In the genomic region with DNA sequence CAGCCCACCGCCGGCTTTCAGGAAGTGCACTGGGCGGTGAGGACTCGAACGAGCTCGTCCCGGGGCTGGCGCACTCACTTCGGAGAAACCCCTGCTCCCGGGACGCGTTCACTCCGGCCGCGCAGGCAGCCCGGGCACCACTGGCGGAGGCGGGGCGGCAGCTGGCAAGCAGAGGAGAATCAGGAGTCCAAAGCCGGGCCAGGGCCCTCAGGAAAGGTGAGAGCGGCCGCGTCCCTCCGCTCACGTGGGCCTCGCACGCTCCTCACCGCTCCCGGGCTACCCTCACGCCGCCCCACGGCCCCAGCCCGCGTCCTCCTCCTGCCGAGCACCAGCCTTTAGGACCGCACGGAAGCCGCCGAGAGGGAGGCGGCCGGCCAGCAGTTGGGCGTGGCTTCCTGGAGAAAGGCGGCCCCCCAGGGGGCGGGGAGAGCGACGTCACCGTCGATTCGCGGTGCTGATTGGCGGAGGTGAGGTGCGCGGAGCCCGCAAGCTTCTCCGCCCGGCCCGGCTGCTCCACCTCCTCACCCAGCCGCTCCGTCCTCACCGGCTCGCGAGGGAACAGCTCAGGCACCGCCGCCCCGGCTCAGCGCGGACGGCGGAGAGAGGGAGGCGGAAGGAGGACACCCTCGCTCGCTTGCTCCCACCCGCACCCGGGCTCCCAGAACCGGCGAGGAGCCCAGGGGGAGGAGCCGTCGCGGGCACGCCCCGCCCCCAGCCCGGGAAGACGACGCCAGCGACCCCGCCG, we compare ENCODE assay signal across 1 cellular context.
TF ChIP-seq lines count a peak whose summit lies in the region.

A gene (plus strand): TSS at position 516 of the 745 bp plus-strand sequence. CDS start 400 bp downstream, outside the sequence.

TF ChIP-seq in HepG2, 621 proteins besides CTCF, POLR2A, EP300 and RAD21 (continued from another document and continues in another):
- TF ChIP-seq, protein P1, sequence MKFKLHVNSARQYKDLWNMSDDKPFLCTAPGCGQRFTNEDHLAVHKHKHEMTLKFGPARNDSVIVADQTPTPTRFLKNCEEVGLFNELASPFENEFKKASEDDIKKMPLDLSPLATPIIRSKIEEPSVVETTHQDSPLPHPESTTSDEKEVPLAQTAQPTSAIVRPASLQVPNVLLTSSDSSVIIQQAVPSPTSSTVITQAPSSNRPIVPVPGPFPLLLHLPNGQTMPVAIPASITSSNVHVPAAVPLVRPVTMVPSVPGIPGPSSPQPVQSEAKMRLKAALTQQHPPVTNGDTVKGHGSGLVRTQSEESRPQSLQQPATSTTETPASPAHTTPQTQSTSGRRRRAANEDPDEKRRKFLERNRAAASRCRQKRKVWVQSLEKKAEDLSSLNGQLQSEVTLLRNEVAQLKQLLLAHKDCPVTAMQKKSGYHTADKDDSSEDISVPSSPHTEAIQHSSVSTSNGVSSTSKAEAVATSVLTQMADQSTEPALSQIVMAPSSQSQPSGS (CRISPR knock-in tag; IDR thresholded peaks at IDR 0.05) = peak; percentile 65; the same call in 1 of the 2 replicates
- TF ChIP-seq RXRB (CRISPR knock-in tag; IDR thresholded peaks at IDR 0.05; ENCODE audit: borderline replicate concordance) (peak; percentile 71; the same call in 1 of the 2 replicates), RFX3 (CRISPR knock-in tag; IDR thresholded peaks at IDR 0.05) (peak; percentile 13; the same call in 1 of the 2 replicates), DR1 (CRISPR knock-in tag; IDR thresholded peaks at IDR 0.05) (peak; percentile 94), ZNF101 (CRISPR knock-in tag; IDR thresholded peaks at IDR 0.05; ENCODE audit: borderline replicate concordance, low read depth) (0 out of 2 replicates have a peak, but pooled peaks have one; percentile 77), ZNF598 (CRISPR knock-in tag; IDR thresholded peaks at IDR 0.05; ENCODE audit: borderline replicate concordance) (peak; percentile 94), JDP2 (CRISPR knock-in tag; IDR thresholded peaks at IDR 0.05; ENCODE audit: borderline replicate concordance) (no peak), SYNCRIP (IDR thresholded peaks at IDR 0.05; ENCODE audit: insufficient read depth, low read depth, low read length) (no peak), RBFOX2 (IDR thresholded peaks at IDR 0.05; ENCODE audit: low read depth, low read length) (peak; percentile 97), EHMT2 (IDR thresholded peaks at IDR 0.05; ENCODE audit: borderline replicate concordance, low read depth, low read length) (no peak), FOXA1 (IDR thresholded peaks at IDR 0.05) (no peak), FOXA1 (CRISPR knock-in tag; IDR thresholded peaks at IDR 0.05) (peak; percentile 10; the same call in 1 of the 2 replicates), ZNF83 (CRISPR knock-in tag; IDR thresholded peaks at IDR 0.05; ENCODE audit: borderline replicate concordance) (0 out of 2 replicates have a peak, but pooled peaks have one; percentile 77), FOXP1 (IDR thresholded peaks at IDR 0.05) (no peak), FOXP1 (CRISPR knock-in tag; IDR thresholded peaks at IDR 0.05) (no peak), ZNF546 (CRISPR knock-in tag; conservative IDR thresholded peaks at IDR 0.05) (peak; percentile 67; the same call in 1 of the 2 replicates), KMT2A (CRISPR knock-in tag; IDR thresholded peaks at IDR 0.05) (peak; percentile 98), RELA (CRISPR knock-in tag; IDR thresholded peaks at IDR 0.05) (0 out of 2 replicates have a peak, but pooled peaks have one; percentile 30), ZNF552 (CRISPR knock-in tag; IDR thresholded peaks at IDR 0.05; ENCODE audit: borderline replicate concordance) (peak; percentile 78; the same call in 1 of the 2 replicates), KDM5A (IDR thresholded peaks at IDR 0.05; ENCODE audit: borderline replicate concordance, low read length) (no peak), SPEN (CRISPR knock-in tag; IDR thresholded peaks at IDR 0.05; ENCODE audit: low read depth) (peak; percentile 76; the same call in 1 of the 2 replicates), ZNF329 (CRISPR knock-in tag; IDR thresholded peaks at IDR 0.05; ENCODE audit: low read depth) (peak; percentile 92), PAF1 (CRISPR knock-in tag; IDR thresholded peaks at IDR 0.05) (no peak), ZNF496 (CRISPR knock-in tag; IDR thresholded peaks at IDR 0.05; ENCODE audit: insufficient replicate concordance) (no peak), ZNF878 (CRISPR knock-in tag; IDR thresholded peaks at IDR 0.05) (peak; percentile 55; the same call in 1 of the 2 replicates), HIVEP1 (CRISPR knock-in tag; IDR thresholded peaks at IDR 0.05) (peak; percentile 93), ZSCAN12 (CRISPR knock-in tag; IDR thresholded peaks at IDR 0.05) (no peak), ZFP36L2 (CRISPR knock-in tag; IDR thresholded peaks at IDR 0.05) (0 out of 2 replicates have a peak, but pooled peaks have one; percentile 24), SP1 (IDR thresholded peaks at IDR 0.05) (peak; percentile 65; the same call in 1 of the 2 replicates), SP1 (CRISPR knock-in tag; IDR thresholded peaks at IDR 0.05) (peak; percentile 97), REXO4 (CRISPR knock-in tag; IDR thresholded peaks at IDR 0.05; ENCODE audit: borderline replicate concordance) (peak; percentile 71; the same call in 1 of the 2 replicates), NFIB (CRISPR knock-in tag; IDR thresholded peaks at IDR 0.05; ENCODE audit: borderline replicate concordance) (no peak), ZNF30 (CRISPR knock-in tag; IDR thresholded peaks at IDR 0.05) (no peak), HCFC1 (IDR thresholded peaks at IDR 0.05; ENCODE audit: low read depth, low read length) (peak; percentile 24; the same call in 1 of the 2 replicates), KLF6 (CRISPR knock-in tag; IDR thresholded peaks at IDR 0.05) (peak; percentile 94), ONECUT2 (CRISPR knock-in tag; IDR thresholded peaks at IDR 0.05) (no peak; the same call in 1 of the 2 replicates), ATRX (CRISPR knock-in tag; IDR thresholded peaks at IDR 0.05; ENCODE audit: borderline replicate concordance) (no peak), ZNF207 (IDR thresholded peaks at IDR 0.05; ENCODE audit: borderline replicate concordance) (no peak), MYNN (CRISPR knock-in tag; IDR thresholded peaks at IDR 0.05; ENCODE audit: low read depth) (0 out of 2 replicates have a peak, but pooled peaks have one; percentile 77)
- TF ChIP-seq, protein P2, sequence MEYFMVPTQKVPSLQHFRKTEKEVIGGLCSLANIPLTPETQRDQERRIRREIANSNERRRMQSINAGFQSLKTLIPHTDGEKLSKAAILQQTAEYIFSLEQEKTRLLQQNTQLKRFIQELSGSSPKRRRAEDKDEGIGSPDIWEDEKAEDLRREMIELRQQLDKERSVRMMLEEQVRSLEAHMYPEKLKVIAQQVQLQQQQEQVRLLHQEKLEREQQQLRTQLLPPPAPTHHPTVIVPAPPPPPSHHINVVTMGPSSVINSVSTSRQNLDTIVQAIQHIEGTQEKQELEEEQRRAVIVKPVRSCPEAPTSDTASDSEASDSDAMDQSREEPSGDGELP (IDR thresholded peaks at IDR 0.05; ENCODE audit: borderline replicate concordance, low read depth) = peak; percentile 56; the same call in 1 of the 2 replicates
- TF ChIP-seq, protein P3, sequence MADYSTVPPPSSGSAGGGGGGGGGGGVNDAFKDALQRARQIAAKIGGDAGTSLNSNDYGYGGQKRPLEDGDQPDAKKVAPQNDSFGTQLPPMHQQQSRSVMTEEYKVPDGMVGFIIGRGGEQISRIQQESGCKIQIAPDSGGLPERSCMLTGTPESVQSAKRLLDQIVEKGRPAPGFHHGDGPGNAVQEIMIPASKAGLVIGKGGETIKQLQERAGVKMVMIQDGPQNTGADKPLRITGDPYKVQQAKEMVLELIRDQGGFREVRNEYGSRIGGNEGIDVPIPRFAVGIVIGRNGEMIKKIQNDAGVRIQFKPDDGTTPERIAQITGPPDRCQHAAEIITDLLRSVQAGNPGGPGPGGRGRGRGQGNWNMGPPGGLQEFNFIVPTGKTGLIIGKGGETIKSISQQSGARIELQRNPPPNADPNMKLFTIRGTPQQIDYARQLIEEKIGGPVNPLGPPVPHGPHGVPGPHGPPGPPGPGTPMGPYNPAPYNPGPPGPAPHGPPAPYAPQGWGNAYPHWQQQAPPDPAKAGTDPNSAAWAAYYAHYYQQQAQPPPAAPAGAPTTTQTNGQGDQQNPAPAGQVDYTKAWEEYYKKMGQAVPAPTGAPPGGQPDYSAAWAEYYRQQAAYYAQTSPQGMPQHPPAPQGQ (CRISPR knock-in tag; IDR thresholded peaks at IDR 0.05; ENCODE audit: borderline replicate concordance) = no peak
- TF ChIP-seq, protein P4, sequence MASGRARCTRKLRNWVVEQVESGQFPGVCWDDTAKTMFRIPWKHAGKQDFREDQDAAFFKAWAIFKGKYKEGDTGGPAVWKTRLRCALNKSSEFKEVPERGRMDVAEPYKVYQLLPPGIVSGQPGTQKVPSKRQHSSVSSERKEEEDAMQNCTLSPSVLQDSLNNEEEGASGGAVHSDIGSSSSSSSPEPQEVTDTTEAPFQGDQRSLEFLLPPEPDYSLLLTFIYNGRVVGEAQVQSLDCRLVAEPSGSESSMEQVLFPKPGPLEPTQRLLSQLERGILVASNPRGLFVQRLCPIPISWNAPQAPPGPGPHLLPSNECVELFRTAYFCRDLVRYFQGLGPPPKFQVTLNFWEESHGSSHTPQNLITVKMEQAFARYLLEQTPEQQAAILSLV (CRISPR knock-in tag; IDR thresholded peaks at IDR 0.05; ENCODE audit: borderline replicate concordance) = peak; percentile 96
- TF ChIP-seq, protein P5, sequence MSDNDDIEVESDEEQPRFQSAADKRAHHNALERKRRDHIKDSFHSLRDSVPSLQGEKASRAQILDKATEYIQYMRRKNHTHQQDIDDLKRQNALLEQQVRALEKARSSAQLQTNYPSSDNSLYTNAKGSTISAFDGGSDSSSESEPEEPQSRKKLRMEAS (IDR thresholded peaks at IDR 0.05) = peak; percentile 95
- TF ChIP-seq, protein P6, sequence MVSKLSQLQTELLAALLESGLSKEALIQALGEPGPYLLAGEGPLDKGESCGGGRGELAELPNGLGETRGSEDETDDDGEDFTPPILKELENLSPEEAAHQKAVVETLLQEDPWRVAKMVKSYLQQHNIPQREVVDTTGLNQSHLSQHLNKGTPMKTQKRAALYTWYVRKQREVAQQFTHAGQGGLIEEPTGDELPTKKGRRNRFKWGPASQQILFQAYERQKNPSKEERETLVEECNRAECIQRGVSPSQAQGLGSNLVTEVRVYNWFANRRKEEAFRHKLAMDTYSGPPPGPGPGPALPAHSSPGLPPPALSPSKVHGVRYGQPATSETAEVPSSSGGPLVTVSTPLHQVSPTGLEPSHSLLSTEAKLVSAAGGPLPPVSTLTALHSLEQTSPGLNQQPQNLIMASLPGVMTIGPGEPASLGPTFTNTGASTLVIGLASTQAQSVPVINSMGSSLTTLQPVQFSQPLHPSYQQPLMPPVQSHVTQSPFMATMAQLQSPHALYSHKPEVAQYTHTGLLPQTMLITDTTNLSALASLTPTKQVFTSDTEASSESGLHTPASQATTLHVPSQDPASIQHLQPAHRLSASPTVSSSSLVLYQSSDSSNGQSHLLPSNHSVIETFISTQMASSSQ (IDR thresholded peaks at IDR 0.05; ENCODE audit: low read depth) = no peak
- TF ChIP-seq, protein P6 (CRISPR knock-in tag; IDR thresholded peaks at IDR 0.05; ENCODE audit: borderline replicate concordance) = peak; percentile 89
- TF ChIP-seq, protein P7, sequence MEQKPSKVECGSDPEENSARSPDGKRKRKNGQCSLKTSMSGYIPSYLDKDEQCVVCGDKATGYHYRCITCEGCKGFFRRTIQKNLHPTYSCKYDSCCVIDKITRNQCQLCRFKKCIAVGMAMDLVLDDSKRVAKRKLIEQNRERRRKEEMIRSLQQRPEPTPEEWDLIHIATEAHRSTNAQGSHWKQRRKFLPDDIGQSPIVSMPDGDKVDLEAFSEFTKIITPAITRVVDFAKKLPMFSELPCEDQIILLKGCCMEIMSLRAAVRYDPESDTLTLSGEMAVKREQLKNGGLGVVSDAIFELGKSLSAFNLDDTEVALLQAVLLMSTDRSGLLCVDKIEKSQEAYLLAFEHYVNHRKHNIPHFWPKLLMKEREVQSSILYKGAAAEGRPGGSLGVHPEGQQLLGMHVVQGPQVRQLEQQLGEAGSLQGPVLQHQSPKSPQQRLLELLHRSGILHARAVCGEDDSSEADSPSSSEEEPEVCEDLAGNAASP (CRISPR knock-in tag; IDR thresholded peaks at IDR 0.05; ENCODE audit: borderline replicate concordance) = peak; percentile 85
- TF ChIP-seq, protein P8, sequence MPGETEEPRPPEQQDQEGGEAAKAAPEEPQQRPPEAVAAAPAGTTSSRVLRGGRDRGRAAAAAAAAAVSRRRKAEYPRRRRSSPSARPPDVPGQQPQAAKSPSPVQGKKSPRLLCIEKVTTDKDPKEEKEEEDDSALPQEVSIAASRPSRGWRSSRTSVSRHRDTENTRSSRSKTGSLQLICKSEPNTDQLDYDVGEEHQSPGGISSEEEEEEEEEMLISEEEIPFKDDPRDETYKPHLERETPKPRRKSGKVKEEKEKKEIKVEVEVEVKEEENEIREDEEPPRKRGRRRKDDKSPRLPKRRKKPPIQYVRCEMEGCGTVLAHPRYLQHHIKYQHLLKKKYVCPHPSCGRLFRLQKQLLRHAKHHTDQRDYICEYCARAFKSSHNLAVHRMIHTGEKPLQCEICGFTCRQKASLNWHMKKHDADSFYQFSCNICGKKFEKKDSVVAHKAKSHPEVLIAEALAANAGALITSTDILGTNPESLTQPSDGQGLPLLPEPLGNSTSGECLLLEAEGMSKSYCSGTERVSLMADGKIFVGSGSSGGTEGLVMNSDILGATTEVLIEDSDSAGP (CRISPR knock-in tag; IDR thresholded peaks at IDR 0.05; ENCODE audit: borderline replicate concordance) = peak; percentile 97
- TF ChIP-seq, protein P9, sequence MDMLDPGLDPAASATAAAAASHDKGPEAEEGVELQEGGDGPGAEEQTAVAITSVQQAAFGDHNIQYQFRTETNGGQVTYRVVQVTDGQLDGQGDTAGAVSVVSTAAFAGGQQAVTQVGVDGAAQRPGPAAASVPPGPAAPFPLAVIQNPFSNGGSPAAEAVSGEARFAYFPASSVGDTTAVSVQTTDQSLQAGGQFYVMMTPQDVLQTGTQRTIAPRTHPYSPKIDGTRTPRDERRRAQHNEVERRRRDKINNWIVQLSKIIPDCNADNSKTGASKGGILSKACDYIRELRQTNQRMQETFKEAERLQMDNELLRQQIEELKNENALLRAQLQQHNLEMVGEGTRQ (IDR thresholded peaks at IDR 0.05; ENCODE audit: low read depth, low read length) = 0 out of 2 replicates have a peak, but pooled peaks have one; percentile 26
- TF ChIP-seq, protein P9 (CRISPR knock-in tag; IDR thresholded peaks at IDR 0.05; ENCODE audit: borderline replicate concordance) = peak; percentile 49; the same call in 1 of the 2 replicates
